Comparison of ENCODE assay signal across 26 cellular contexts in the genomic region with DNA sequence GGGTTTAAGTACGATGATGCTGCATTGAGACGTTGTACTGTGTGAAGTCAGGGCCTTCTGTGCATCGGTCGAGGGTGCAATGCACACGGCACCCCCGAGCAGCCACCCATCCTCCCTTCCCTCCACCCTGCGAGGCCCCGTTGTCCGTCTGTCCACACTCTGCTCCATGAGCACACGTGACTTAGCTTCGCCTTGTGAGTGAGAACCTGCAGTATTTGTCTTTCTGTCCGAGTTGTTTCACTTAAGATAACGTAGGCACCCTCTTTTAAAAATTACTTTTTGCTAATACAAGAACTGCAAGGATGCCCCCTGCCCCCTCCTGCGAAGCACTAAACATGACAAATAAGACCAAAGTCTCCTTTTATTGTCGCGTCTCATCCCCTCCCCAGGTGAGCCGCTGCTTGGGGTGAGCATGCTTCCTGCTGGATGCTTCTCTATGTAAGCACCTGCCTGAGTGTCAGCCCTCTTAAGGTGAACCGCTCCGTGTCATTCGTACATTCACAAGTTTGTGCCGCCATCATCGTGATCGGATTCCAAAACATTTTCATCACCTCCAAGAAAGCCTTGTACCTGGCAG. TPM values are rescaled to one million over a fixed set of nuclear protein-coding genes. Genes with fewer than 3 reads are reported as not detected.
DNase-seq lines count a peak whose midpoint lies in the region; ATAC-seq, FAIRE-seq and TF ChIP-seq lines count a peak whose summit lies in the region.
"Had no signal": no experiment of that assay in that cellular context is flagged by ENCODE, and none has a peak within 500 bp of the region (broad histone marks: within the 10 kb centered on the region; RNA-seq: fewer than 3 reads in every experiment).

No MANE protein-coding gene starts in this region.

- 11% methylated on average over 23 of the region's 23 CpGs for WGBS in K562 (ENCODE audit: insufficient coverage, low coverage, missing lambda C conversion rate)
- no CpG with 5 or more reads among the region's 23 CpGs for WGBS in neuronal stem cell (ENCODE audit: extremely low coverage in 2 of 2, insufficient read length in 2 of 2, insufficient replicate concordance in 1 of 2), 2 donors

- peaks cover 57% of the 10 kb centered on the region for H3K36me3 Mint-ChIP-seq in Caco-2 (ENCODE audit: insufficient read depth, unreplicated experiment)
- H3K36me3 Mint-ChIP-seq in GM23338 (ENCODE audit: low read depth), result no peaks in the 10 kb centered on the region
- H3K36me3 Mint-ChIP-seq: CD4-positive, alpha-beta memory T cell had no signal

- no peaks in the 10 kb centered on the region for H3K9me2 ChIP-seq in GM23338 (ENCODE audit: insufficient read depth)

- H4K91ac ChIP-seq in neuronal stem cell (ENCODE audit: low read depth, low read length, poor library complexity), result no peak overlapping the region

- H3K27ac ChIP-seq in GM23338 (ENCODE audit: low read depth) (no peak overlapping the region), K562 (ENCODE audit: extremely low read depth, low read depth, low read length) (no peak overlapping the region), neuronal stem cell (replicated peaks; ENCODE audit: low read length) (no peak overlapping the region)
- H3K27ac ChIP-seq: PC-9, SJCRH30 had no signal

- peak; percentile 15 for FAIRE-seq in K562 (lab: Jason Lieb, UNC)

- H3K4me3 ChIP-seq in Caco-2 (ENCODE audit: low read depth, low read length) (peak overlapping the region; percentile 15), GM23338 (no peak overlapping the region), K562 (no peak overlapping the region), neuronal stem cell (ENCODE audit: low read length in 2 of 2) (peak overlapping the region in 1 of 2 donors; percentile 37)
- H3K4me3 ChIP-seq: PC-9, SJCRH30 had no signal

- H3K4me2 ChIP-seq in GM23338 (no peak overlapping the region), K562 (ENCODE audit: insufficient read depth, low read length) (no peak overlapping the region), neuronal stem cell (ENCODE audit: insufficient read depth, low read length, poor library complexity, severe bottlenecking) (no peak overlapping the region)
- H3K4me2 ChIP-seq: PC-9 had no signal

- in situ Hi-C loops in K562 (cut with MboI), result no loop called here

- TF ChIP-seq POLR2A in K562 (conservative IDR thresholded peaks at IDR 0.05), result no peak

- H3K27ac Mint-ChIP-seq in Caco-2 (ENCODE audit: unreplicated experiment), result peak overlapping the region; percentile 88
- no peak overlapping the region for H3K27ac Mint-ChIP-seq in GM23338
- H3K27ac Mint-ChIP-seq: CD4-positive, alpha-beta memory T cell had no signal

- H3K4me3 Mint-ChIP-seq in Caco-2 (ENCODE audit: unreplicated experiment) (peak overlapping the region; percentile 69), GM23338 (no peak overlapping the region; the same call in 2 of the 3 replicates)
- H3K4me3 Mint-ChIP-seq: CD4-positive, alpha-beta memory T cell had no signal

- intact Hi-C loops in Caco-2 (cut with micrococcal nuclease; ENCODE audit: unreplicated experiment) (loop anchor here (1.0 to 2.0 kb wide), 5 partner anchors 18 to 186 kb away; no protein-coding TSS in a partner anchor), K562 (cut with micrococcal nuclease) (no loop called here)

- H3K9me1 ChIP-seq in K562 (ENCODE audit: control insufficient read depth, insufficient read depth, low read length), result no peaks in the 10 kb centered on the region

- H2AFZ ChIP-seq in GM23338 (0 out of 2 replicates have a peak overlapping the region, but pooled peaks have one; percentile 1), K562 (ENCODE audit: low read depth, low read length) (no peak overlapping the region), neuronal stem cell (ENCODE audit: low read length) (no peak overlapping the region)
- H2AFZ ChIP-seq: PC-9 had no signal

- H3K4me1 ChIP-seq in Caco-2, result peaks cover 82% of the 10 kb centered on the region
- peaks cover 27% of the 10 kb centered on the region for H3K4me1 ChIP-seq in GM23338 (ENCODE audit: insufficient read depth)
- peaks cover 0 to 47% of the 10 kb centered on the region in 2 experiments; a peak in 2 of 5 replicates for H3K4me1 ChIP-seq in K562 (replicated peaks in 1 of 2; ENCODE audit: control insufficient read depth in 2 of 2, insufficient read depth in 2 of 2, low read length in 2 of 2)
- H3K4me1 ChIP-seq in neuronal stem cell (ENCODE audit: control insufficient read depth in 2 of 2, insufficient read depth in 1 of 2, low read depth in 1 of 2, low read length in 2 of 2), result peaks cover 0 to 13% of the 10 kb centered on the region in 2 donors
- H3K4me1 ChIP-seq: SJCRH30 had no signal

- TF ChIP-seq CTCF in Caco-2 (IDR thresholded peaks at IDR 0.05; ENCODE audit: insufficient read depth in 1 of 2, low read depth in 1 of 2, low read length in 1 of 2, severe bottlenecking in 1 of 2, unreplicated experiment in 1 of 2), result no peak
- no peak for TF ChIP-seq CTCF in GM23338 (conservative IDR thresholded peaks at IDR 0.05; ENCODE audit: low read depth in 2 of 2)
- no peak for TF ChIP-seq CTCF in K562 (IDR thresholded peaks at IDR 0.05 in 2 of 3, conservative IDR thresholded peaks at IDR 0.05 in 1 of 3; ENCODE audit: insufficient read depth in 2 of 3, low read depth in 1 of 3, low read length in 3 of 3)

- H3F3A ChIP-seq in GM23338 (replicated peaks; ENCODE audit: low read depth), result peaks cover 9% of the 10 kb centered on the region; the same call in 1 of the 2 replicates

- H3K27me3 ChIP-seq in Caco-2 (replicated peaks; ENCODE audit: control insufficient read depth, insufficient read depth, low read length), result no peaks in the 10 kb centered on the region
- no peaks in the 10 kb centered on the region for H3K27me3 ChIP-seq in GM23338 (ENCODE audit: insufficient read depth)
- peaks cover 35 to 89% of the 10 kb centered on the region in 2 experiments for H3K27me3 ChIP-seq in K562 (ENCODE audit: control insufficient read depth in 2 of 2, insufficient read depth in 2 of 2, low read length in 2 of 2)
- peaks cover 0 to 68% (median 4%) of the 10 kb centered on the region in 3 experiments for H3K27me3 ChIP-seq in neuronal stem cell (ENCODE audit: control insufficient read depth in 3 of 3, insufficient read depth in 3 of 3, low read depth in 1 of 3, low read length in 3 of 3)

- H3K14ac ChIP-seq in neuronal stem cell (ENCODE audit: low read length), result no peak overlapping the region

- H2BK15ac ChIP-seq in neuronal stem cell (ENCODE audit: low read length), result no peak overlapping the region

- H3K27me3 Mint-ChIP-seq in Caco-2 (ENCODE audit: insufficient read depth, unreplicated experiment) (no peaks in the 10 kb centered on the region), GM23338 (ENCODE audit: insufficient read depth, low read depth, poor library complexity) (peaks cover 11% of the 10 kb centered on the region)

- TF ChIP-seq RAD21 in K562 (CRISPR knock-in tag; conservative IDR thresholded peaks at IDR 0.05 in 1 of 2, IDR thresholded peaks at IDR 0.05 in 1 of 2), result no peak

- no peaks in the 10 kb centered on the region for H3K79me1 ChIP-seq in neuronal stem cell (ENCODE audit: low read depth, low read length)

- POLR2A ChIA-PET in Caco-2 (lab: Charles Lee) (interaction anchor here (0.6 to 1.6 kb wide), 8 partner anchors 14 to 385 kb away, joined by 3 to 10 read pairs (median 4); partner anchors contain the start of genes MRGBP and RPS21), K562 (lab: Yijun Ruan, JAX) (interaction anchor here (0.5 to 1.6 kb wide), 3 partner anchors 14 to 801 kb away, joined by 3 to 6 read pairs (median 3); no protein-coding TSS in a partner anchor)

- no peak overlapping the region for H3K23ac ChIP-seq in neuronal stem cell (ENCODE audit: low read depth, low read length, poor library complexity)

- H3K9me3 Mint-ChIP-seq in Caco-2 (ENCODE audit: unreplicated experiment) (no peaks in the 10 kb centered on the region), GM23338 (no peaks in the 10 kb centered on the region)

- H3K36me3 ChIP-seq in Caco-2 (ENCODE audit: control insufficient read depth, insufficient read depth, low read length) (peaks cover 3% of the 10 kb centered on the region; the same call in 1 of the 2 replicates), GM23338 (ENCODE audit: insufficient read depth) (no peaks in the 10 kb centered on the region), K562 (ENCODE audit: control insufficient read depth, insufficient read depth, low read length) (no peaks in the 10 kb centered on the region), neuronal stem cell (replicated peaks in 1 of 2; ENCODE audit: control insufficient read depth in 2 of 2, insufficient read depth in 2 of 2, low read length in 2 of 2) (no peaks in the 10 kb centered on the region)
- H3K36me3 ChIP-seq: SJCRH30 had no signal

- H3K9me3 ChIP-seq in Caco-2, result no peaks in the 10 kb centered on the region
- H3K9me3 ChIP-seq in K562 (replicated peaks; ENCODE audit: control insufficient read depth, insufficient read depth, low read depth, low read length), result no peaks in the 10 kb centered on the region
- H3K9me3 ChIP-seq in neuronal stem cell (replicated peaks in 1 of 2; ENCODE audit: control insufficient read depth in 2 of 2, insufficient read depth in 1 of 2, low read depth in 1 of 2, low read length in 2 of 2), result no peaks in the 10 kb centered on the region
- H3K9me3 ChIP-seq: SJCRH30 had no signal

- H4K8ac ChIP-seq in neuronal stem cell (ENCODE audit: low read depth, low read length), result no peak overlapping the region

- BruUV-seq in Caco-2 (replicated peaks; lab: Mats Ljungman, UMichigan) (no TSS peak), K562 (replicated peaks; lab: Mats Ljungman, UMichigan) (no TSS peak)

- H3K4ac ChIP-seq in neuronal stem cell (ENCODE audit: low read length), result no peak overlapping the region

- peak; percentile 94 to 99 for DNase-seq in Caco-2
- DNase-seq in GM23338 (ENCODE audit: low spot score), result no peak
- DNase-seq in K562 (ENCODE audit: extremely low read depth in 1 of 4, low spot score in 3 of 4), result no peak
- DNase-seq in neuronal stem cell (ENCODE audit: low spot score), result no peak
- DNase-seq in medulla oblongata (ENCODE audit: extremely low spot score), result no peak
- no peak for DNase-seq in SKM-1 treated with dmso at 0.1 percent for 144 hours (lab: John Stamatoyannopoulos, UW; ENCODE audit: unreplicated experiment)
- DNase-seq: C1 segment of cervical spinal cord; CD4-positive, alpha-beta memory T cell; COR-L47; HCEC 1CT; Kasumi-1; MV-4-11; NCI-H1105 treated with DMSO at 0.1 percent for 48 hours; NCI-H146; NCI-H2029; NCI-H2227 treated with DMSO at 0.1 percent for 48 hours; NCI-H524 treated with DMSO at 0.1 percent for 48 hours; PC-9; SJCRH30 had no signal

- ATAC-seq in GM23338, result no peak
- peak; percentile 30; the same call in 2 of the 3 replicates for ATAC-seq in K562
- ATAC-seq in HG03439 (IDR thresholded peaks at IDR 0.05; ENCODE audit: unreplicated experiment), result no peak
- no peak for ATAC-seq in GM21723 (IDR thresholded peaks at IDR 0.05; ENCODE audit: unreplicated experiment)
- ATAC-seq: Right ventricle myocardium inferior, SK-N-SH treated with all-trans-retinoic acid at 6 μM for 48 hours had no signal

- no peak overlapping the region for H2BK5ac ChIP-seq in neuronal stem cell (ENCODE audit: low read length)

- H3K79me2 ChIP-seq in GM23338 (replicated peaks; ENCODE audit: insufficient read depth), result no peaks in the 10 kb centered on the region
- H3K79me2 ChIP-seq in K562 (ENCODE audit: control insufficient read depth, insufficient read depth, low read length), result no peaks in the 10 kb centered on the region

- no peaks in the 10 kb centered on the region for H4K20me1 ChIP-seq in GM23338 (replicated peaks; ENCODE audit: insufficient read depth)
- H4K20me1 ChIP-seq in K562 (replicated peaks; ENCODE audit: control insufficient read depth, insufficient read depth, low read length), result peaks cover 11% of the 10 kb centered on the region; the same call in 1 of the 2 replicates

- H2BK120ac ChIP-seq in neuronal stem cell (ENCODE audit: low read depth, low read length), result no peak overlapping the region

- no peak overlapping the region for H3K18ac ChIP-seq in neuronal stem cell (ENCODE audit: low read length)

- CTCF ChIA-PET in Caco-2 (lab: Charles Lee) (interaction anchor here (0.5 to 2.7 kb wide), 16 partner anchors 8 to 363 kb away, joined by 3 to 18 read pairs (median 5); no protein-coding TSS in a partner anchor), K562 (lab: Yijun Ruan, JAX; ENCODE audit: low intra/inter-chr PET ratio) (no interaction called here)

- H2BK12ac ChIP-seq in neuronal stem cell (ENCODE audit: low read length), result no peak overlapping the region

- TF ChIP-seq EP300 in K562 (IDR thresholded peaks at IDR 0.05; ENCODE audit: low read length), result no peak

- H2AK5ac ChIP-seq in neuronal stem cell (ENCODE audit: low read depth, low read length), result peak overlapping the region; percentile 85

- no peak overlapping the region for H3K9ac ChIP-seq in K562 (ENCODE audit: insufficient read depth in 1 of 2, low read depth in 2 of 2, low read length in 2 of 2)
- no peak overlapping the region for H3K9ac ChIP-seq in neuronal stem cell (ENCODE audit: low read depth, low read length, poor library complexity)

- H3K4me1 Mint-ChIP-seq in Caco-2 (ENCODE audit: low read depth, unreplicated experiment), result peaks cover 82% of the 10 kb centered on the region
- H3K4me1 Mint-ChIP-seq in GM23338, result peaks cover 39% of the 10 kb centered on the region

RNA-seq across cellular contexts. Expression of gene RBBP8NL, which starts 3.6 kb away (rescaled TPM):
- total RNA-seq in Caco-2 (2022) (39.2 and 40.5 TPM in 2 replicates), K562 (2014; rRNA removed) (not detected in 2 replicates), K562 (2014; rRNA removed; fragmentation: Illumina TruSeq; extraction: Trizol) (not detected in 2 replicates), K562 (2015; rRNA removed; fragmentation: Illumina TruSeq; extraction: Trizol) (not detected in 2 replicates), K562 (2021) (not detected in 2 replicates)
- 0.66 and 1.1 TPM in 2 replicates for total RNA-seq in GM23338 (2014; rRNA removed; shearing (Covaris generic))
- polyA plus RNA-seq in GM23338 (2016; fragmentation: Nextera tagmentation; extraction: Ambion mirVana) (0.10 and 0.64 TPM in 2 replicates), K562 (2011; rRNA removed) (not detected in 2 replicates), K562 (2014; fragmentation: Illumina TruSeq; extraction: Trizol) (not detected in 2 replicates), K562 (2014; fragmentation: Nextera tagmentation; extraction: Ambion mirVana) (not detected), K562 (2014; rRNA removed) (not detected in 2 replicates)
- total RNA-seq in K562 (2011; cell fraction: chromatin; rRNA removed; ENCODE audit: low replicate concordance), result not detected in 2 replicates
- total RNA-seq in K562 (2011; cell fraction: nucleolus; rRNA removed), result not detected in 2 replicates
- total RNA-seq in K562 (2011; cell fraction: nucleoplasm; rRNA removed), result not detected in 2 replicates
- 0.04 TPM in 1 of 2 replicates, not detected in the other for polyA plus RNA-seq in K562 (2011; cell fraction: cytosol; rRNA removed)
- 0.09 TPM in 1 of 2 replicates, not detected in the other for polyA plus RNA-seq in K562 (2011; cell fraction: nucleus; rRNA removed)
- polyA plus RNA-seq in K562 (2012), result not detected in 2 replicates
- polyA minus RNA-seq in K562 (2011; rRNA and poly(A)+ RNA removed), result not detected in 2 replicates
- polyA minus RNA-seq in K562 (2011; cell fraction: cytosol; rRNA and poly(A)+ RNA removed), result not detected in 2 replicates
- polyA minus RNA-seq in K562 (2011; cell fraction: nucleus; rRNA and poly(A)+ RNA removed), result not detected in 2 replicates
- polyA plus RNA-seq in neuronal stem cell (2013, experiment 1 of 2), result not detected
- polyA plus RNA-seq in neuronal stem cell (2013, experiment 2 of 2), result not detected
- total RNA-seq: A673; CD4-positive, alpha-beta memory T cell; M059J; Right ventricle myocardium inferior; RPMI7951; SJCRH30 had no signal
- polyA plus RNA-seq: CD4-positive, alpha-beta memory T cell had no signal

RNA-seq across cellular contexts. Expression of gene CABLES2, which starts 23.9 kb away (rescaled TPM):
- 30.7 and 36.4 TPM in 2 replicates for total RNA-seq in Caco-2 (2022)
- total RNA-seq in GM23338 (2014; rRNA removed; shearing (Covaris generic)), result 12.6 and 12.7 TPM in 2 replicates
- polyA plus RNA-seq in GM23338 (2016; fragmentation: Nextera tagmentation; extraction: Ambion mirVana), result 4.3 and 5.1 TPM in 2 replicates
- 3.6 and 7.1 TPM in 2 replicates for total RNA-seq in K562 (2011; cell fraction: chromatin; rRNA removed; ENCODE audit: low replicate concordance)
- total RNA-seq in K562 (2011; cell fraction: nucleolus; rRNA removed), result 3.0 and 3.3 TPM in 2 replicates
- total RNA-seq in K562 (2011; cell fraction: nucleoplasm; rRNA removed), result 2.5 and 3.0 TPM in 2 replicates
- 1.2 and 2.0 TPM in 2 replicates for total RNA-seq in K562 (2014; rRNA removed)
- total RNA-seq in K562 (2014; rRNA removed; fragmentation: Illumina TruSeq; extraction: Trizol), result 0.93 and 1.3 TPM in 2 replicates
- total RNA-seq in K562 (2015; rRNA removed; fragmentation: Illumina TruSeq; extraction: Trizol), result 1.4 and 1.6 TPM in 2 replicates
- 3.7 and 4.2 TPM in 2 replicates for total RNA-seq in K562 (2021)
- polyA plus RNA-seq in K562 (2011; rRNA removed), result 2.2 and 2.5 TPM in 2 replicates
- polyA plus RNA-seq in K562 (2011; cell fraction: cytosol; rRNA removed), result 2.6 and 3.8 TPM in 2 replicates
- 5.3 and 9.0 TPM in 2 replicates for polyA plus RNA-seq in K562 (2011; cell fraction: nucleus; rRNA removed)
- polyA plus RNA-seq in K562 (2012), result 3.9 and 7.7 TPM in 2 replicates
- polyA plus RNA-seq in K562 (2014; fragmentation: Illumina TruSeq; extraction: Trizol), result 2.7 and 3.2 TPM in 2 replicates
- under 1 TPM; 0.46 to 0.72 TPM for polyA plus RNA-seq in K562 (2014; fragmentation: Nextera tagmentation; extraction: Ambion mirVana)
- 2.1 and 2.2 TPM in 2 replicates for polyA plus RNA-seq in K562 (2014; rRNA removed)
- 1.1 and 1.7 TPM in 2 replicates for polyA minus RNA-seq in K562 (2011; rRNA and poly(A)+ RNA removed)
- polyA minus RNA-seq in K562 (2011; cell fraction: cytosol; rRNA and poly(A)+ RNA removed), result 5.1 and 5.4 TPM in 2 replicates
- 1.6 and 1.7 TPM in 2 replicates for polyA minus RNA-seq in K562 (2011; cell fraction: nucleus; rRNA and poly(A)+ RNA removed)
- polyA plus RNA-seq in neuronal stem cell (2013, experiment 1 of 2), result 15.0 TPM
- 14.9 TPM for polyA plus RNA-seq in neuronal stem cell (2013, experiment 2 of 2)

RNA-seq across cellular contexts. Expression of gene RPS21, which starts 44.1 kb away (rescaled TPM):
- 4,496 and 4,723 TPM in 2 replicates for total RNA-seq in Caco-2 (2022)
- total RNA-seq in GM23338 (2014; rRNA removed; shearing (Covaris generic)), result 759 and 964 TPM in 2 replicates
- polyA plus RNA-seq in GM23338 (2016; fragmentation: Nextera tagmentation; extraction: Ambion mirVana), result 2,298 and 2,471 TPM in 2 replicates
- total RNA-seq in K562 (2011; cell fraction: chromatin; rRNA removed; ENCODE audit: low replicate concordance), result 256 and 439 TPM in 2 replicates
- 1,390 and 1,394 TPM in 2 replicates for total RNA-seq in K562 (2011; cell fraction: nucleolus; rRNA removed)
- 1,168 and 2,200 TPM in 2 replicates for total RNA-seq in K562 (2011; cell fraction: nucleoplasm; rRNA removed)
- total RNA-seq in K562 (2014; rRNA removed), result 1,801 and 2,504 TPM in 2 replicates
- 1,196 and 1,380 TPM in 2 replicates for total RNA-seq in K562 (2014; rRNA removed; fragmentation: Illumina TruSeq; extraction: Trizol)
- total RNA-seq in K562 (2015; rRNA removed; fragmentation: Illumina TruSeq; extraction: Trizol), result 1,567 and 1,716 TPM in 2 replicates
- 3,091 and 3,491 TPM in 2 replicates for total RNA-seq in K562 (2021)
- polyA plus RNA-seq in K562 (2011; rRNA removed), result 5,647 and 7,256 TPM in 2 replicates
- polyA plus RNA-seq in K562 (2011; cell fraction: cytosol; rRNA removed), result 8,200 and 10,658 TPM in 2 replicates
- polyA plus RNA-seq in K562 (2011; cell fraction: nucleus; rRNA removed), result 3,206 and 5,803 TPM in 2 replicates
- polyA plus RNA-seq in K562 (2012), result 4,519 and 5,994 TPM in 2 replicates
- 1,908 and 2,386 TPM in 2 replicates for polyA plus RNA-seq in K562 (2014; fragmentation: Illumina TruSeq; extraction: Trizol)
- polyA plus RNA-seq in K562 (2014; fragmentation: Nextera tagmentation; extraction: Ambion mirVana), result 1,000 to 10,000 TPM; 3,588 to 3,968 TPM
- polyA plus RNA-seq in K562 (2014; rRNA removed), result 3,958 and 4,439 TPM in 2 replicates
- polyA minus RNA-seq in K562 (2011; rRNA and poly(A)+ RNA removed), result 1,429 and 1,744 TPM in 2 replicates
- 755 and 891 TPM in 2 replicates for polyA minus RNA-seq in K562 (2011; cell fraction: cytosol; rRNA and poly(A)+ RNA removed)
- 430 and 792 TPM in 2 replicates for polyA minus RNA-seq in K562 (2011; cell fraction: nucleus; rRNA and poly(A)+ RNA removed)
- 3,158 TPM for polyA plus RNA-seq in neuronal stem cell (2013, experiment 1 of 2)
- 3,117 TPM for polyA plus RNA-seq in neuronal stem cell (2013, experiment 2 of 2)

RNA-seq across cellular contexts. Expression of gene GATA5, which starts 44.8 kb away (rescaled TPM):
- total RNA-seq in Caco-2 (2022) (0.12 and 0.25 TPM in 2 replicates), K562 (2014; rRNA removed) (0.18 and 0.45 TPM in 2 replicates), K562 (2014; rRNA removed; fragmentation: Illumina TruSeq; extraction: Trizol) (0.06 TPM in 1 of 2 replicates, not detected in the other), K562 (2015; rRNA removed; fragmentation: Illumina TruSeq; extraction: Trizol) (0.08 and 0.22 TPM in 2 replicates), K562 (2021) (0.49 TPM in 2 replicates)
- total RNA-seq in GM23338 (2014; rRNA removed; shearing (Covaris generic)), result 0.73 and 1.2 TPM in 2 replicates
- polyA plus RNA-seq in GM23338 (2016; fragmentation: Nextera tagmentation; extraction: Ambion mirVana) (0.31 and 0.60 TPM in 2 replicates), K562 (2011; rRNA removed) (0.57 and 0.68 TPM in 2 replicates), K562 (2014; fragmentation: Illumina TruSeq; extraction: Trizol) (0.09 and 0.11 TPM in 2 replicates), K562 (2014; fragmentation: Nextera tagmentation; extraction: Ambion mirVana) (not detected), K562 (2014; rRNA removed) (0.16 and 0.34 TPM in 2 replicates)
- 0.40 and 1.3 TPM in 2 replicates for total RNA-seq in K562 (2011; cell fraction: chromatin; rRNA removed; ENCODE audit: low replicate concordance)
- total RNA-seq in K562 (2011; cell fraction: nucleolus; rRNA removed), result 0.66 and 0.67 TPM in 2 replicates
- total RNA-seq in K562 (2011; cell fraction: nucleoplasm; rRNA removed), result 0.29 and 0.46 TPM in 2 replicates
- 0.68 and 2.4 TPM in 2 replicates for polyA plus RNA-seq in K562 (2011; cell fraction: cytosol; rRNA removed)
- 1.4 and 2.7 TPM in 2 replicates for polyA plus RNA-seq in K562 (2011; cell fraction: nucleus; rRNA removed)
- 0.43 and 0.44 TPM in 2 replicates for polyA plus RNA-seq in K562 (2012)
- polyA minus RNA-seq in K562 (2011; rRNA and poly(A)+ RNA removed), result 0.12 and 0.39 TPM in 2 replicates
- 0.86 and 1.5 TPM in 2 replicates for polyA minus RNA-seq in K562 (2011; cell fraction: cytosol; rRNA and poly(A)+ RNA removed)
- 0.67 TPM in 2 replicates for polyA minus RNA-seq in K562 (2011; cell fraction: nucleus; rRNA and poly(A)+ RNA removed)
- polyA plus RNA-seq in neuronal stem cell (2013, experiment 1 of 2), result 0.08 TPM
- polyA plus RNA-seq in neuronal stem cell (2013, experiment 2 of 2), result 0.11 TPM
- total RNA-seq: A673; CD4-positive, alpha-beta memory T cell; M059J; RPMI7951; SJCRH30 had no signal
- polyA plus RNA-seq: CD4-positive, alpha-beta memory T cell had no signal

Comparison
In these comparisons a context has a peak if more than half of its experiments do, and no peak if none do; other contexts are left out.
1. DNase-seq: peak in Caco-2 (2 of 2); none in GM23338 (single experiment), K562 (0 of 4), neuronal stem cell (single experiment), medulla oblongata (single experiment) and SKM-1 treated with dmso at 0.1 percent for 144 hours (single experiment).
2. RNA of gene RBBP8NL, which starts 3.6 kb away (total RNA-seq): 39.2 to 40.5 TPM in Caco-2; 0.66 to 1.1 TPM in GM23338 and not detected in K562; every median in the first group is over 10 times any median in the second.